ENCODE assay signal across 23 cellular contexts in genomic region chr10:15334650-15335323, GRCh38. TPM values are rescaled to one million over a fixed set of nuclear protein-coding genes. Genes with fewer than 3 reads are reported as not detected.
DNase-seq lines count a peak whose midpoint lies in the region; ATAC-seq, FAIRE-seq and TF ChIP-seq lines count a peak whose summit lies in the region.
"Had no signal": no experiment of that assay in that cellular context is flagged by ENCODE, and none has a peak within 500 bp of the region (broad histone marks: within the 10 kb centered on the region; RNA-seq: fewer than 3 reads in every experiment).

No MANE protein-coding gene starts in this region.

- H3K36me3 ChIP-seq in body of pancreas (replicated peaks in 1 of 2; ENCODE audit: insufficient read depth in 1 of 2, low read depth in 2 of 2), result no peaks in the 10 kb centered on the region
- H3K36me3 ChIP-seq in pancreas, result no peaks in the 10 kb centered on the region
- H3K36me3 ChIP-seq in CD4-positive, alpha-beta memory T cell (ENCODE audit: insufficient read depth, low read length), result no peaks in the 10 kb centered on the region
- H3K36me3 ChIP-seq: Peyer's patch had no signal

- DNase-seq in HK-2 (ENCODE audit: unreplicated experiment), result peak; percentile 10
- DNase-seq in body of pancreas, result no peak
- DNase-seq in left lobe of liver (ENCODE audit: low spot score), result no peak
- no peak for DNase-seq in pancreas
- DNase-seq in NCI-H1436 treated with DMSO at 0.1 percent for 48 hours (lab: John Stamatoyannopoulos, UW), result no peak
- DNase-seq in CD4-positive, alpha-beta memory T cell, result no peak
- DNase-seq: C1 segment of cervical spinal cord, DND-41, GM23248, HCEC 1CT, KG1, NCI-H1048, NCI-H146, NCI-H2107, NCI-H226, NCI-H524 treated with DMSO at 0.1 percent for 48 hours, Peyer's patch, SHP77 had no signal

- FAIRE-seq in pancreas (lab: Jason Lieb, UNC), result no peak
- FAIRE-seq: A204.1, G401.6, GM12878 had no signal

- H3K9me3 ChIP-seq in body of pancreas (no peaks in the 10 kb centered on the region), pancreas (no peaks in the 10 kb centered on the region)
- no peaks in the 10 kb centered on the region for H3K9me3 ChIP-seq in CD4-positive, alpha-beta memory T cell (ENCODE audit: control insufficient read depth in 1 of 2, low read length in 2 of 2)
- H3K9me3 ChIP-seq: Peyer's patch had no signal

- POLR2A ChIA-PET in CD4-positive, alpha-beta memory T cell (lab: Charles Lee; ENCODE audit: partially characterized antibody), result no interaction called here

- no peak overlapping the region for H3K27ac Mint-ChIP-seq in CD4-positive, alpha-beta memory T cell

- H3K4me3 ChIP-seq in body of pancreas (no peak overlapping the region), pancreas (no peak overlapping the region)
- no peak overlapping the region for H3K4me3 ChIP-seq in CD4-positive, alpha-beta memory T cell (ENCODE audit: low read length in 2 of 2)
- H3K4me3 ChIP-seq: GM12878, GM23248, Peyer's patch had no signal

- peaks cover 30% of the 10 kb centered on the region for H3K4me1 ChIP-seq in body of pancreas
- H3K4me1 ChIP-seq in pancreas, result peaks cover 0 to 18% (median 16%) of the 10 kb centered on the region in 3 donors
- H3K4me1 ChIP-seq in CD4-positive, alpha-beta memory T cell (ENCODE audit: insufficient read depth, low read length), result no peaks in the 10 kb centered on the region

- H3K36me3 Mint-ChIP-seq in CD4-positive, alpha-beta memory T cell, result no peaks in the 10 kb centered on the region

- intact Hi-C loops in body of pancreas (cut with DNase I) (no loop called here), pancreas (cut with DNase I) (no loop called here)
- intact Hi-C loops in CD4-positive, alpha-beta memory T cell (cut with micrococcal nuclease), result no loop called here

- CTCF ChIA-PET in CD4-positive, alpha-beta memory T cell (lab: Charles Lee; ENCODE audit: partially characterized antibody), result no interaction called here

- no peaks in the 10 kb centered on the region for H3K27me3 ChIP-seq in body of pancreas
- no peaks in the 10 kb centered on the region for H3K27me3 ChIP-seq in pancreas
- H3K27me3 ChIP-seq in CD4-positive, alpha-beta memory T cell (ENCODE audit: insufficient read depth, low read length), result no peaks in the 10 kb centered on the region
- H3K27me3 ChIP-seq: Peyer's patch had no signal

- TF ChIP-seq CTCF in body of pancreas (IDR thresholded peaks at IDR 0.05), result no peak
- no peak for TF ChIP-seq CTCF in pancreas (IDR thresholded peaks at IDR 0.05)

- ATAC-seq in body of pancreas, result peak; percentile 7
- peak; percentile 50 for ATAC-seq in left lobe of liver
- peak in 3 of 4 donors; percentile 4 to 13 (median 8) for ATAC-seq in pancreas
- ATAC-seq in HG03045 (IDR thresholded peaks at IDR 0.05; ENCODE audit: unreplicated experiment), result no peak
- ATAC-seq in GM18870 (IDR thresholded peaks at IDR 0.05; ENCODE audit: unreplicated experiment), result no peak
- ATAC-seq: GM12878 had no signal

- no peaks in the 10 kb centered on the region for H3K9me3 Mint-ChIP-seq in CD4-positive, alpha-beta memory T cell

- no peaks in the 10 kb centered on the region for H3K4me1 Mint-ChIP-seq in CD4-positive, alpha-beta memory T cell

- H3K27ac ChIP-seq in body of pancreas (peak overlapping the region in 3 of 4 donors; percentile 55 to 74 (median 63)), pancreas (peak overlapping the region in 3 of 4 donors; percentile 48 to 56 (median 50))
- no peak overlapping the region for H3K27ac ChIP-seq in CD4-positive, alpha-beta memory T cell (ENCODE audit: low read depth, low read length)
- H3K27ac ChIP-seq: GM23248 had no signal

- 61 to 74% methylated on average over 7 of the region's 7 CpGs for WGBS in body of pancreas, 2 donors
- 62 to 71% methylated on average over 7 of the region's 7 CpGs for WGBS in pancreas, 2 donors

- H3K27me3 Mint-ChIP-seq in CD4-positive, alpha-beta memory T cell, result peaks cover 0 to 3% of the 10 kb centered on the region in 2 donors

- no peak overlapping the region for H3K4me3 Mint-ChIP-seq in CD4-positive, alpha-beta memory T cell

- TF ChIP-seq POLR2A in body of pancreas (IDR thresholded peaks at IDR 0.05), result no peak

RNA-seq across cellular contexts. Expression of gene FAM171A1, which starts 36.3 kb away (rescaled TPM):
- total RNA-seq in body of pancreas (10 to 100 TPM; 22.1 to 29.1 TPM), left lobe of liver (8.6 TPM), pancreas (10 to 100 TPM; 17.8 to 34.1 (median 21.9) TPM)
- 10 to 100 TPM; 12.4 to 21.1 TPM for polyA plus RNA-seq in pancreas
- total RNA-seq in CD4-positive, alpha-beta memory T cell, result 1 to 10 TPM; 7.1 to 8.0 TPM
- polyA plus RNA-seq in CD4-positive, alpha-beta memory T cell, result 10 to 100 TPM in 1 of 2 donors, 1 to 10 TPM in 1; 9.3 to 10.6 TPM

Comparison
In these comparisons a context has a peak if more than half of its experiments do, and no peak if none do; other contexts are left out.
1. ATAC-seq: peak in body of pancreas (single experiment), left lobe of liver (single experiment) and pancreas (3 of 4); none in HG03045 (single experiment) and GM18870 (single experiment).